ENCODE assay signal across 27 cellular contexts in the genomic region with DNA sequence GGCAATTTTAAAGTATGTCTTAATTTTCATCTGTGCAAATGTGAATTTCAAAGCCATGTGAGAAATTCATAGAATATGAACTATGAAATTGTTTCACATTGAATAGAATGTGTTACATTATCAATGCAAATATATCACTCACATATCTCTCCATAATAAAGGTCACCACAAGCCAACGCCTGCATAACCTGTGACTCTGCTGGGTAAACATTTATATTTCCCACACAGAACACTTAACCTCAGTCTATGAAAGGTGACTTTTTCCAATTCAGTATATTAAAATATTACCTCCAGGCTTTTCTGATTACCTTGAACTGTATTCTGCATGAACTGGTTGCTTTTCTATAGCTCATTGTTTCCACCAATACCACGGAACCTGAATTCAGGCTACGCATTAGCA.
"Had no signal": no experiment of that assay in that cellular context is flagged by ENCODE, and none has a peak within 500 bp of the region (broad histone marks: within the 10 kb centered on the region; RNA-seq: fewer than 3 reads in every experiment).

No MANE protein-coding gene starts in this region.

- FAIRE-seq: urothelium cell line had no signal

- ATAC-seq: stimulated activated effector memory CD8-positive, alpha-beta T cell treated with anti-CD3 and anti-CD28 coated beads, Interleukin-12 subunit alpha, Interleukin-12 subunit beta, amount 100 ng/mL, for 72 hours; stimulated activated memory B cell treated with anti-CD40 and anti-IgM and Interleukin-4, amounts not matched to agents 10 μg/mL and 1 μg/mL and 100 μg/mL, for 72 hours; stimulated activated naive B cell treated with anti-CD40 and anti-IgM and Interleukin-4, amounts not matched to agents 10 μg/mL and 1 μg/mL and 100 μg/mL, for 72 hours; stimulated activated naive CD8-positive, alpha-beta T cell treated with anti-CD3 and anti-CD28 coated beads, Interleukin-15, amount 100 ng/mL, for 72 hours; stimulated activated naive CD8-positive, alpha-beta T cell treated with anti-CD3 and anti-CD28 coated beads, Interleukin-15, Interleukin-2, amounts not matched to agents 100 U/mL and 50 U/mL, for 24 hours; upper lobe of right lung had no signal

- H3K4me3 ChIP-seq: stomach, suprapubic skin, testis, thoracic aorta, thyroid gland, tibial artery, tibial nerve, transverse colon, upper lobe of left lung, upper lobe of right lung, uterus, vagina had no signal

- DNase-seq: stimulated activated CD4-positive, alpha-beta T cell treated with anti-CD3 and anti-CD28 coated beads, Interleukin-2, amount 100 ng/mL, for 48 hours; stimulated activated CD4-positive, alpha-beta T cell treated with anti-CD3 and anti-CD28 coated beads, Interleukin-4, amount 100 ng/mL, for 1 hour; stimulated activated CD4-positive, alpha-beta T cell treated with anti-CD3 and anti-CD28 coated beads, Interleukin-4, amount 100 ng/mL, for 24 hours; stimulated activated CD4-positive, alpha-beta T cell treated with anti-CD3 and anti-CD28 coated beads, Interleukin-4, amount 100 ng/mL, for 4 hours; stimulated activated CD8-positive, alpha-beta memory T cell treated with anti-CD3 and anti-CD28 coated beads, Interleukin-4, amount 100 ng/mL, for 48 hours; stimulated activated naive B cell treated with anti-CD40 and anti-IgM and Interleukin-4, amounts not matched to agents 10 μg/mL and 1 μg/mL and 100 μg/mL, for 72 hours; stimulated activated naive CD4-positive, alpha-beta T cell; stimulated activated naive CD4-positive, alpha-beta T cell treated with Interleukin-2 at 50 U/mL for 16 hours; stimulated activated naive CD8-positive, alpha-beta T cell treated with anti-CD3 and anti-CD28 coated beads, Interleukin-15, amount 100 ng/mL, for 72 hours; stimulated activated naive CD8-positive, alpha-beta T cell treated with anti-CD3 and anti-CD28 coated beads, Interleukin-15, Interleukin-2, amounts not matched to agents 100 U/mL and 50 U/mL, for 24 hours; stomach; substantia nigra; testis; thyroid gland; tibial artery; transverse colon; trophoblast cell; upper lobe of left lung; upper lobe of right lung; uterus had no signal

- H3K36me3 ChIP-seq: stomach, suprapubic skin, thoracic aorta, thyroid gland, tibial artery, tibial nerve, transverse colon, upper lobe of left lung, upper lobe of right lung, uterus, vagina had no signal

- H3K27ac ChIP-seq: stomach, suprapubic skin, testis, thoracic aorta, thyroid gland, tibial artery, tibial nerve, transverse colon, upper lobe of left lung, upper lobe of right lung, uterus, vagina had no signal

- H3K4me1 ChIP-seq: stomach, suprapubic skin, testis, thyroid gland, tibial artery, tibial nerve, transverse colon, upper lobe of left lung, upper lobe of right lung, uterus, vagina had no signal

- H3K27me3 ChIP-seq: stomach, suprapubic skin, testis, thyroid gland, tibial artery, tibial nerve, transverse colon, upper lobe of left lung, upper lobe of right lung, uterus, vagina had no signal

- H3K9me3 ChIP-seq: stomach, suprapubic skin, testis, thoracic aorta, thyroid gland, tibial artery, tibial nerve, transverse colon, upper lobe of left lung, upper lobe of right lung, uterus, vagina had no signal
